Comparison of ENCODE assay signal across 21 cellular contexts in genomic region chr18:44816449-44816848, GRCh38.
DNase-seq lines count a peak whose midpoint lies in the region; ATAC-seq, FAIRE-seq and TF ChIP-seq lines count a peak whose summit lies in the region.
"Had no signal": no experiment of that assay in that cellular context is flagged by ENCODE, and none has a peak within 500 bp of the region (broad histone marks: within the 10 kb centered on the region; RNA-seq: fewer than 3 reads in every experiment).

No MANE protein-coding gene starts in this region.

- no peak for ATAC-seq in GM21529 (IDR thresholded peaks at IDR 0.05; ENCODE audit: unreplicated experiment)
- no peak for ATAC-seq in GM18873 (IDR thresholded peaks at IDR 0.05; ENCODE audit: low FRiP score, unreplicated experiment)
- ATAC-seq: CD8-positive, alpha-beta T cell had no signal

- H3K4ac ChIP-seq in neuronal stem cell (ENCODE audit: low read length), result no peak overlapping the region

- H3K9ac ChIP-seq in kidney (ENCODE audit: low read length in 2 of 2) (no peak overlapping the region), neuronal stem cell (ENCODE audit: low read depth, low read length, poor library complexity) (no peak overlapping the region)
- H3K9ac ChIP-seq: BLaER1 had no signal

- H3K9me3 ChIP-seq in Caco-2 (no peaks in the 10 kb centered on the region), OCI-LY7 (ENCODE audit: low read length) (no peaks in the 10 kb centered on the region), kidney (ENCODE audit: control insufficient read depth in 1 of 2, low read length in 2 of 2) (no peaks in the 10 kb centered on the region), neuronal stem cell (replicated peaks in 1 of 2; ENCODE audit: control insufficient read depth in 2 of 2, insufficient read depth in 1 of 2, low read depth in 1 of 2, low read length in 2 of 2) (no peaks in the 10 kb centered on the region)
- H3K9me3 ChIP-seq: BLaER1 had no signal

- H3K4me3 Mint-ChIP-seq in Caco-2 (ENCODE audit: unreplicated experiment), result no peak overlapping the region
- no peak overlapping the region for H3K4me3 Mint-ChIP-seq in T-helper 2 cell treated with Interferon-gamma antibody and Interleukin-4, amounts not matched to agents 5 μg/mL and 100 μg/mL, for 36 hours
- no peak overlapping the region for H3K4me3 Mint-ChIP-seq in activated naive CD4-positive, alpha-beta T cell treated with anti-CD3 and anti-CD28 coated beads, Interleukin-2, amount 10 ng/mL, durations not matched to agents 7 days and 5 days
- H3K4me3 Mint-ChIP-seq: CD8-positive, alpha-beta T cell had no signal

- peaks cover 6% of the 10 kb centered on the region for H3K4me1 Mint-ChIP-seq in Caco-2 (ENCODE audit: low read depth, unreplicated experiment)
- H3K4me1 Mint-ChIP-seq in T-helper 2 cell treated with Interferon-gamma antibody and Interleukin-4, amounts not matched to agents 5 μg/mL and 100 μg/mL, for 36 hours (ENCODE audit: low read depth), result peaks cover 2% of the 10 kb centered on the region
- H3K4me1 Mint-ChIP-seq in activated naive CD4-positive, alpha-beta T cell treated with anti-CD3 and anti-CD28 coated beads, Interleukin-2, amount 10 ng/mL, durations not matched to agents 7 days and 5 days, result no peaks in the 10 kb centered on the region

- no peak overlapping the region for H2AFZ ChIP-seq in OCI-LY7 (ENCODE audit: low read length)
- no peak overlapping the region for H2AFZ ChIP-seq in neuronal stem cell (ENCODE audit: low read length)

- TF ChIP-seq CTCF in Caco-2 (IDR thresholded peaks at IDR 0.05; ENCODE audit: insufficient read depth in 1 of 2, low read depth in 1 of 2, low read length in 1 of 2, severe bottlenecking in 1 of 2, unreplicated experiment in 1 of 2) (no peak), OCI-LY7 (conservative IDR thresholded peaks at IDR 0.05; ENCODE audit: low read length) (no peak), kidney (IDR thresholded peaks at IDR 0.05; ENCODE audit: borderline replicate concordance, extremely low read depth, insufficient read depth) (no peak)

- no peak overlapping the region for H3K14ac ChIP-seq in neuronal stem cell (ENCODE audit: low read length)

- no peaks in the 10 kb centered on the region for H3K27me3 Mint-ChIP-seq in Caco-2 (ENCODE audit: insufficient read depth, unreplicated experiment)
- no peaks in the 10 kb centered on the region for H3K27me3 Mint-ChIP-seq in T-helper 2 cell treated with Interferon-gamma antibody and Interleukin-4, amounts not matched to agents 5 μg/mL and 100 μg/mL, for 36 hours (ENCODE audit: low read depth)
- H3K27me3 Mint-ChIP-seq in activated naive CD4-positive, alpha-beta T cell treated with anti-CD3 and anti-CD28 coated beads, Interleukin-2, amount 10 ng/mL, durations not matched to agents 7 days and 5 days, result peaks cover 32% of the 10 kb centered on the region

- H4K20me1 ChIP-seq in OCI-LY7 (ENCODE audit: insufficient read depth, low read length), result no peaks in the 10 kb centered on the region
- H4K20me1 ChIP-seq: BLaER1 had no signal

- no peak overlapping the region for H2BK5ac ChIP-seq in neuronal stem cell (ENCODE audit: low read length)

- no peak for FAIRE-seq in kidney (lab: Jason Lieb, UNC)
- FAIRE-seq: D721Med, G401.6 had no signal

- H4K8ac ChIP-seq in neuronal stem cell (ENCODE audit: low read depth, low read length), result no peak overlapping the region

- WGBS in neuronal stem cell (ENCODE audit: extremely low coverage in 2 of 2, insufficient read length in 2 of 2, insufficient replicate concordance in 1 of 2), 2 donors, result no CpG with 5 or more reads among the region's 7 CpGs

- no peak overlapping the region for H4K91ac ChIP-seq in neuronal stem cell (ENCODE audit: low read depth, low read length, poor library complexity)

- no peak overlapping the region for H2BK12ac ChIP-seq in neuronal stem cell (ENCODE audit: low read length)

- BruUV-seq in Caco-2 (replicated peaks; lab: Mats Ljungman, UMichigan) (no TSS peak), OCI-LY7 (replicated peaks; lab: Mats Ljungman, UMichigan) (no TSS peak)

- H2BK15ac ChIP-seq in neuronal stem cell (ENCODE audit: low read length), result no peak overlapping the region

- H3K4me2 ChIP-seq in OCI-LY7 (ENCODE audit: low read length), result peak overlapping the region; percentile 44
- H3K4me2 ChIP-seq in neuronal stem cell (ENCODE audit: insufficient read depth, low read length, poor library complexity, severe bottlenecking), result peak overlapping the region; percentile 26
- H3K4me2 ChIP-seq: BLaER1 had no signal

- no peaks in the 10 kb centered on the region for H3K79me2 ChIP-seq in OCI-LY7 (ENCODE audit: insufficient read depth, low read depth, low read length)

- no peak overlapping the region for H2AK5ac ChIP-seq in neuronal stem cell (ENCODE audit: low read depth, low read length)

- H3K18ac ChIP-seq in neuronal stem cell (ENCODE audit: low read length), result no peak overlapping the region

- H3K36me3 Mint-ChIP-seq in Caco-2 (ENCODE audit: insufficient read depth, unreplicated experiment), result no peaks in the 10 kb centered on the region
- H3K36me3 Mint-ChIP-seq in T-helper 2 cell treated with Interferon-gamma antibody and Interleukin-4, amounts not matched to agents 5 μg/mL and 100 μg/mL, for 36 hours (ENCODE audit: low read depth), result no peaks in the 10 kb centered on the region
- no peaks in the 10 kb centered on the region for H3K36me3 Mint-ChIP-seq in activated naive CD4-positive, alpha-beta T cell treated with anti-CD3 and anti-CD28 coated beads, Interleukin-2, amount 10 ng/mL, durations not matched to agents 7 days and 5 days
- H3K36me3 Mint-ChIP-seq: CD8-positive, alpha-beta T cell had no signal

- H3K4me1 ChIP-seq in Caco-2 (0 out of 2 replicates have a peak, but pooled peaks cover 3% of the 10 kb centered on the region), OCI-LY7 (ENCODE audit: insufficient read depth, low read length, poor library complexity, severe bottlenecking) (peaks cover 33% of the 10 kb centered on the region), kidney (ENCODE audit: control insufficient read depth in 1 of 2, insufficient read depth in 1 of 2, low read depth in 1 of 2, low read length in 2 of 2) (peaks cover 34 to 35% of the 10 kb centered on the region in 2 donors), neuronal stem cell (ENCODE audit: control insufficient read depth in 2 of 2, insufficient read depth in 1 of 2, low read depth in 1 of 2, low read length in 2 of 2) (peaks cover 19% of the 10 kb centered on the region in 2 donors)

- H3K27me3 ChIP-seq in Caco-2 (replicated peaks; ENCODE audit: control insufficient read depth, insufficient read depth, low read length) (no peaks in the 10 kb centered on the region), neuronal stem cell (ENCODE audit: control insufficient read depth in 3 of 3, insufficient read depth in 3 of 3, low read depth in 1 of 3, low read length in 3 of 3) (no peaks in the 10 kb centered on the region)
- H3K27me3 ChIP-seq: BLaER1 had no signal

- CTCF ChIA-PET in Caco-2 (lab: Charles Lee) (no interaction called here), OCI-LY7 (lab: Charles Lee; ENCODE audit: unreplicated experiment) (no interaction called here)
- CTCF ChIA-PET in activated naive CD4-positive, alpha-beta T cell treated with anti-CD3 and anti-CD28 coated beads, Interleukin-2, amount 10 ng/mL, durations not matched to agents 7 days and 5 days (lab: Charles Lee), result no interaction called here

- H3K36me3 ChIP-seq in Caco-2 (ENCODE audit: control insufficient read depth, insufficient read depth, low read length), result no peaks in the 10 kb centered on the region
- H3K36me3 ChIP-seq in OCI-LY7 (ENCODE audit: insufficient read depth, low read length), result no peaks in the 10 kb centered on the region
- no peaks in the 10 kb centered on the region for H3K36me3 ChIP-seq in kidney (ENCODE audit: control insufficient read depth in 1 of 2, insufficient read depth in 2 of 2, low read length in 2 of 2)
- H3K36me3 ChIP-seq in neuronal stem cell (replicated peaks in 1 of 2; ENCODE audit: control insufficient read depth in 2 of 2, insufficient read depth in 2 of 2, low read length in 2 of 2), result no peaks in the 10 kb centered on the region
- H3K36me3 ChIP-seq: BLaER1 had no signal

- H3K23ac ChIP-seq in neuronal stem cell (ENCODE audit: low read depth, low read length, poor library complexity), result no peak overlapping the region

- intact Hi-C loops in Caco-2 (cut with micrococcal nuclease; ENCODE audit: unreplicated experiment), result no loop called here
- intact Hi-C loops in OCI-LY7 (cut with micrococcal nuclease; ENCODE audit: unreplicated experiment), result no loop called here
- intact Hi-C loops in kidney (cut with DNase I), result no loop called here

- POLR2A ChIA-PET in Caco-2 (lab: Charles Lee), result no interaction called here
- POLR2A ChIA-PET in OCI-LY7 (lab: Charles Lee), result no interaction called here

- no peaks in the 10 kb centered on the region for H3K9me3 Mint-ChIP-seq in Caco-2 (ENCODE audit: unreplicated experiment)
- no peaks in the 10 kb centered on the region for H3K9me3 Mint-ChIP-seq in T-helper 2 cell treated with Interferon-gamma antibody and Interleukin-4, amounts not matched to agents 5 μg/mL and 100 μg/mL, for 36 hours
- no peaks in the 10 kb centered on the region for H3K9me3 Mint-ChIP-seq in activated naive CD4-positive, alpha-beta T cell treated with anti-CD3 and anti-CD28 coated beads, Interleukin-2, amount 10 ng/mL, durations not matched to agents 7 days and 5 days
- H3K9me3 Mint-ChIP-seq: CD8-positive, alpha-beta T cell had no signal

- peak overlapping the region; percentile 48 for H3K27ac Mint-ChIP-seq in Caco-2 (ENCODE audit: unreplicated experiment)
- H3K27ac Mint-ChIP-seq in T-helper 2 cell treated with Interferon-gamma antibody and Interleukin-4, amounts not matched to agents 5 μg/mL and 100 μg/mL, for 36 hours, result no peak overlapping the region
- H3K27ac Mint-ChIP-seq in activated naive CD4-positive, alpha-beta T cell treated with anti-CD3 and anti-CD28 coated beads, Interleukin-2, amount 10 ng/mL, durations not matched to agents 7 days and 5 days, result no peak overlapping the region
- H3K27ac Mint-ChIP-seq: CD8-positive, alpha-beta T cell had no signal

- H3K79me1 ChIP-seq in neuronal stem cell (ENCODE audit: low read depth, low read length), result no peaks in the 10 kb centered on the region

- no peak for DNase-seq in Caco-2
- no peak for DNase-seq in OCI-LY7 (ENCODE audit: low spot score)
- no peak for DNase-seq in kidney
- DNase-seq in neuronal stem cell (ENCODE audit: low spot score), result no peak
- no peak for DNase-seq in T-helper 2 cell treated with Interferon-gamma antibody and Interleukin-4, amounts not matched to agents 5 μg/mL and 100 μg/mL, for 36 hours (ENCODE audit: low spot score)
- no peak for DNase-seq in activated naive CD4-positive, alpha-beta T cell treated with anti-CD3 and anti-CD28 coated beads, Interleukin-2, amount 10 ng/mL, durations not matched to agents 7 days and 5 days
- DNase-seq: CD8-positive, alpha-beta T cell; DMS79; GOT3; IMR-90; Kasumi-1; MM.1S; NCI-H1105 treated with DMSO at 0.1 percent for 48 hours; NCI-H1694 treated with DMSO at 0.1 percent for 48 hours; Right ventricle myocardium superior had no signal

- H3K9me2 ChIP-seq in OCI-LY7 (ENCODE audit: insufficient read depth, low read length), result no peaks in the 10 kb centered on the region

- H3K4me3 ChIP-seq in Caco-2 (ENCODE audit: low read depth, low read length), result no peak overlapping the region
- H3K4me3 ChIP-seq in OCI-LY7 (ENCODE audit: low read depth, low read length, poor library complexity, severe bottlenecking), result no peak overlapping the region
- no peak overlapping the region for H3K4me3 ChIP-seq in kidney (ENCODE audit: low read length in 2 of 2)
- H3K4me3 ChIP-seq in neuronal stem cell (ENCODE audit: low read length in 2 of 2), result no peak overlapping the region
- H3K4me3 ChIP-seq: BLaER1, SK-N-MC had no signal

- H2BK120ac ChIP-seq in neuronal stem cell (ENCODE audit: low read depth, low read length), result no peak overlapping the region

- H3K27ac ChIP-seq in OCI-LY7 (ENCODE audit: low read depth, low read length, poor library complexity, severe bottlenecking) (no peak overlapping the region), kidney (ENCODE audit: low read depth in 2 of 2, low read length in 2 of 2) (peak overlapping the region; percentile 45 to 71), neuronal stem cell (replicated peaks; ENCODE audit: low read length) (peak overlapping the region; percentile 77)
- H3K27ac ChIP-seq: BLaER1, SK-N-MC had no signal
